Comparison of ENCODE assay signal across 25 cellular contexts in genomic region chr4:149404143-149404542, GRCh38.
"Had no signal": no experiment of that assay in that cellular context is flagged by ENCODE, and none has a peak within 500 bp of the region (broad histone marks: within the 10 kb centered on the region; RNA-seq: fewer than 3 reads in every experiment).

No MANE protein-coding gene starts in this region.

- H3K9me3 ChIP-seq: MG63, SJSA1 had no signal

- DNase-seq: IMR-90, Karpas-422, KG1, MG63, NCI-H1092, NCI-H1105 treated with DMSO at 0.1 percent for 48 hours, NCI-H1417 treated with DMSO at 0.1 percent for 48 hours, NCI-H146, NCI-H1694 treated with DMSO at 0.1 percent for 48 hours, NCI-H1930, NCI-H2081, NCI-H2107, NCI-H2171, NCI-H226, NCI-H446, NCI-H510A, NCI-H524 treated with DMSO at 0.1 percent for 48 hours, NCI-H69, NCI-H774, Right ventricle myocardium superior, RPMI8226, SIG-M5 had no signal

- H3K4me3 ChIP-seq: MG63, SJSA1, SK-N-MC had no signal

- H3K36me3 ChIP-seq: MG63, SJSA1 had no signal

- H3K27ac ChIP-seq: SJSA1, SK-N-MC had no signal

- FAIRE-seq: RCC 7860 had no signal

- H3K27me3 ChIP-seq: MG63, SJSA1 had no signal
